In genomic region chr12:26573212-26573909, GRCh38 we compare ENCODE assay signal across 13 cellular contexts.
"Had no signal": no experiment of that assay in that cellular context is flagged by ENCODE, and none has a peak within 500 bp of the region (broad histone marks: within the 10 kb centered on the region; RNA-seq: fewer than 3 reads in every experiment).

No MANE protein-coding gene starts in this region.

- ATAC-seq: left ventricle myocardium superior; stimulated activated naive CD8-positive, alpha-beta T cell treated with anti-CD3 and anti-CD28 coated beads, Interleukin-15, Interleukin-2, amounts not matched to agents 100 U/mL and 50 U/mL, for 24 hours had no signal

- H3K4me3 Mint-ChIP-seq: activated B cell treated with CpG ODN at 0.5 μM for 24 hours; activated naive CD8-positive, alpha-beta T cell treated with anti-CD3 and anti-CD28 coated beads, Interleukin-2, amount 10 ng/mL, durations not matched to agents 7 days and 5 days; neural progenitor cell had no signal

- H3K27ac Mint-ChIP-seq: activated B cell treated with CpG ODN at 0.5 μM for 24 hours; activated naive CD8-positive, alpha-beta T cell treated with anti-CD3 and anti-CD28 coated beads, Interleukin-2, amount 10 ng/mL, durations not matched to agents 7 days and 5 days; neural progenitor cell had no signal

- H3K27me3 Mint-ChIP-seq: activated B cell treated with CpG ODN at 0.5 μM for 24 hours; activated naive CD8-positive, alpha-beta T cell treated with anti-CD3 and anti-CD28 coated beads, Interleukin-2, amount 10 ng/mL, durations not matched to agents 7 days and 5 days had no signal

- H3K36me3 Mint-ChIP-seq: neural progenitor cell had no signal

- H3K4me1 Mint-ChIP-seq: neural progenitor cell had no signal

- DNase-seq: activated B cell treated with CpG ODN at 0.5 μM for 24 hours; activated gamma-delta T cell treated with Interleukin-2 at 50 U/mL for 16 hours; activated naive CD8-positive, alpha-beta T cell treated with anti-CD3 and anti-CD28 coated beads, Interleukin-2, amount 10 ng/mL, durations not matched to agents 7 days and 5 days; activated T-cell treated with anti-CD3 and anti-CD28 coated beads, Interleukin-2, amount 50 U/mL, for 48 hours; anterior cingulate cortex; esophagus squamous epithelium; foreskin fibroblast; left ventricle myocardium superior; stimulated activated CD4-positive, alpha-beta T cell treated with anti-CD3 and anti-CD28 coated beads, Interleukin-2, amount 100 ng/mL, for 48 hours; stimulated activated naive CD8-positive, alpha-beta T cell treated with anti-CD3 and anti-CD28 coated beads, Interleukin-15, Interleukin-2, amounts not matched to agents 100 U/mL and 50 U/mL, for 24 hours; T-helper 1 cell; upper lobe of left lung had no signal

- H3K9me3 Mint-ChIP-seq: activated B cell treated with CpG ODN at 0.5 μM for 24 hours; activated naive CD8-positive, alpha-beta T cell treated with anti-CD3 and anti-CD28 coated beads, Interleukin-2, amount 10 ng/mL, durations not matched to agents 7 days and 5 days; neural progenitor cell had no signal
